9 cellular contexts compared by ENCODE assay signal in the genomic region with DNA sequence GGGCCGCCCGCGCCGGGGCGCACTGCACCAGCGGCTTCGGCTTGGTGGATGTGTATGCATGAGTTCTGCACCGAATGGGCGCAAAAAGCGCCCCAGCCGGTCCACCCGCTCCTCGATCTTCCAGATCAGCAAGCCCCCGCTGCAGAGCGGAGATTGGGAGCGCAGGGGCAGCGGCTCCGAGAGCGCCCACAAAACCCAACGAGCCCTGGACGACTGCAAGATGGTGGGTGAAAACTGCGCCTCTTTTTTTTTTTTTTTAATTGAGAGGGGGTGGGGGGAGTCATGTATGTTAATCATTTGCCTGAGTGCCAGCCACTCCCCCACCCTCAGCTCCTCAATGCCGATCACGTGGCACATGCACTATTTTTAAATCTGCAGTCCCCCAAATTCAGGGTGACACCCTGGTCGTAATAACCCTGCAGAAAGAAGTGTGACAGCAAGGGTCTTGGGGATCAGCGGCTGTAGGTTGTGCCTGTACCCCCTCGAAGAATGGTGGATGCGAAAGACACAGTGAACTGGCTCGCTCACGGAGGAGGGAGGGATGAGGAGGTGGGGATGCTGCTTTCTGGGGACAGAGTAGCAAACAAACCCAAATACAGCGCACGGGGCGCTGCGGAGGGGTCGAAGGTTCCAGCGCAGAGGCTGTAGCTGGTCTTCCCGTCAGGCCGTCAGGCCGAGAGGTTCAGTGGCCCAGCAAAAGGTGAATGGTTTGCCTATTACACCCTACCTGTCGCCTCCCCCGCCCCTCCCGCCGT. TPM values are rescaled to one million over a fixed set of nuclear protein-coding genes. Genes with fewer than 3 reads are reported as not detected.
DNase-seq lines count a peak whose midpoint lies in the region; ATAC-seq and TF ChIP-seq lines count a peak whose summit lies in the region.
"Had no signal": no experiment of that assay in that cellular context is flagged by ENCODE, and none has a peak within 500 bp of the region (broad histone marks: within the 10 kb centered on the region; RNA-seq: fewer than 3 reads in every experiment).

No MANE protein-coding gene starts in this region.

- H3K9me3 ChIP-seq in lower lobe of right lung = no peaks in the 10 kb centered on the region
- H3K9me3 ChIP-seq in thyroid gland = no peaks in the 10 kb centered on the region

- DNase-seq in NCI-H146 treated with DMSO at 0.1 percent for 48 hours (lab: John Stamatoyannopoulos, UW; ENCODE audit: unreplicated experiment) (peak; percentile 24), ecto neural progenitor cell (ENCODE audit: low spot score) (peak; percentile 62), lower lobe of right lung (peak; percentile 45), thyroid gland (no peak), HuH-7.5 (ENCODE audit: low spot score) (no peak)
- DNase-seq: natural killer cell, SW 1271 had no signal

- H3K27ac ChIP-seq in lower lobe of right lung = no peak overlapping the region
- no peak overlapping the region for H3K27ac ChIP-seq in thyroid gland

- H3K4me3 ChIP-seq in lower lobe of right lung (peak overlapping the region; percentile 54), thyroid gland (replicated peaks in 1 of 3) (peak overlapping the region; percentile 12 to 31 (median 30))

- no peaks in the 10 kb centered on the region for H3K36me3 ChIP-seq in lower lobe of right lung
- no peaks in the 10 kb centered on the region for H3K36me3 ChIP-seq in thyroid gland

- H3K27me3 ChIP-seq in lower lobe of right lung (ENCODE audit: low read depth) (peaks cover 40% of the 10 kb centered on the region), thyroid gland (no peaks in the 10 kb centered on the region)

- peak; percentile 19 for TF ChIP-seq CTCF in lower lobe of right lung (IDR thresholded peaks at IDR 0.05)
- peak in 1 of 6 experiments; percentile 35 for TF ChIP-seq CTCF in thyroid gland (IDR thresholded peaks at IDR 0.05)

- H3K4me1 ChIP-seq in lower lobe of right lung = peaks cover 5% of the 10 kb centered on the region
- H3K4me1 ChIP-seq in thyroid gland = peaks cover 3 to 4% of the 10 kb centered on the region in 2 donors

- no peak for TF ChIP-seq POLR2A in thyroid gland (IDR thresholded peaks at IDR 0.05)

- peak; percentile 8 to 26 for ATAC-seq in lower lobe of right lung
- ATAC-seq in GM19452 (IDR thresholded peaks at IDR 0.05; ENCODE audit: unreplicated experiment) = no peak
- no peak for ATAC-seq in GM21737 (IDR thresholded peaks at IDR 0.05; ENCODE audit: unreplicated experiment)
- ATAC-seq: natural killer cell had no signal

- intact Hi-C loops in lower lobe of right lung (cut with DNase I) = no loop called here
- intact Hi-C loops in thyroid gland (cut with DNase I) = no loop called here

- 3 to 4% methylated on average over 35 to 37 of the region's 43 CpGs for WGBS in thyroid gland, 2 donors

RNA-seq across cellular contexts. Expression of gene RGS7BP, which starts 0.9 kb away (rescaled TPM):
- 1.6 TPM for total RNA-seq in lower lobe of right lung
- 1 to 10 TPM in 3 of 4 donors, under 1 TPM in 1; 0.33 to 3.4 (median 2.7) TPM for total RNA-seq in thyroid gland
- total RNA-seq: natural killer cell had no signal

Comparison
In these comparisons a context has a peak if more than half of its experiments do, and no peak if none do; other contexts are left out.
1. DNase-seq: peak in NCI-H146 treated with DMSO at 0.1 percent for 48 hours (single experiment), ecto neural progenitor cell (single experiment) and lower lobe of right lung (single experiment); none in thyroid gland (0 of 2) and HuH-7.5 (single experiment).
2. ATAC-seq: peak in lower lobe of right lung (2 of 2); none in GM19452 (single experiment) and GM21737 (single experiment).